Comparison of ENCODE assay signal across 15 cellular contexts in the genomic region with DNA sequence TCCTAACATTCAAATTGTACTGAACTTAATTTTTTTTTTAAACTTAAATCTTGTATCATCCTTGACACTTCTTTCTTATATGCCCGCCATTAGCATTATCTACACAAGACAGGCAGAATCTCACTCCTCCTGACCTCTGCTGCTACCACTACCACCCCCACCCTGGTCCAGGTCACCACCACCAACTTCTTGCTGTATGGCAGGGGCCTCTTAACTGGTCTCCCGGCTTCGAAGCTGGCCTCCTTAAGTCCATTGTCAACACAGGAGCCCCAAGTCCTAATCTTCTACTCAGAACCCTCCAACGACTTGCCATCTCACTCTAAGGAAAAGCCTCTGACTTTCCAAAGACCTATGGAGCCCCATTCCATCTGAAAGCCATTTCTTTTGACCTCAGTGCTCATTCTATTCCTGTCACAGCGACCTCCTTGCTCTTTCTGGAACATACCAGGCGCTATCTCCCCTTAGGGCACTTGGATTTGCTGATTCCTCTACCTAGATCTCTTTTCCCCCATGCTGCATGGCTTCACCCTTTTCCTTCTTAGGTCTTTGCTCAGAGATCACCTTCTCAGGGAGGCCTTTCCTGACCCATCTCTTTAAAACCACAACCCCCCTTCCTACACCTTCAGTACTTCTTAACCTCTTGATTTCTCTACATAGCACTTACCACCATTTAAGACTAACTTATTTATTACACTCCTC. TPM values are rescaled to one million over a fixed set of nuclear protein-coding genes. Genes with fewer than 3 reads are reported as not detected.
DNase-seq lines count a peak whose midpoint lies in the region; ATAC-seq and TF ChIP-seq lines count a peak whose summit lies in the region.
"Had no signal": no experiment of that assay in that cellular context is flagged by ENCODE, and none has a peak within 500 bp of the region (broad histone marks: within the 10 kb centered on the region; RNA-seq: fewer than 3 reads in every experiment).

No MANE protein-coding gene starts in this region.

- H3K36me3 ChIP-seq in aorta (ENCODE audit: control insufficient read depth in 1 of 2, insufficient read depth in 2 of 2, low read length in 1 of 2): no peaks in the 10 kb centered on the region
- H3K36me3 ChIP-seq: ovary, Peyer's patch had no signal

- peak overlapping the region; percentile 19 for H3K4me3 Mint-ChIP-seq in activated CD8-positive, alpha-beta T cell treated with anti-CD3 and anti-CD28 coated beads, Interleukin-2, amount 10 ng/mL, durations not matched to agents 7 days and 5 days
- no peak overlapping the region for H3K4me3 Mint-ChIP-seq in activated CD8-positive, alpha-beta T cell treated with anti-CD3 and anti-CD28 coated beads for 36 hours
- peak overlapping the region; percentile 6 to 42 (median 31) for H3K4me3 Mint-ChIP-seq in nephron

- no peaks in the 10 kb centered on the region for H3K4me1 ChIP-seq in aorta (ENCODE audit: control insufficient read depth in 1 of 2, insufficient read depth in 2 of 2, low read length in 2 of 2)

- TF ChIP-seq CTCF in activated CD8-positive, alpha-beta T cell treated with anti-CD3 and anti-CD28 coated beads for 36 hours (IDR thresholded peaks at IDR 0.05): no peak
- TF ChIP-seq CTCF in HFF-Myc (IDR thresholded peaks at IDR 0.05; ENCODE audit: low read depth, low read length, missing control alignments): no peak
- TF ChIP-seq CTCF in VCaP (conservative IDR thresholded peaks at IDR 0.05): no peak
- no peak for TF ChIP-seq CTCF in nephron (IDR thresholded peaks at IDR 0.05; ENCODE audit: unreplicated experiment in 3 of 3)

- H3K4me1 Mint-ChIP-seq in activated CD8-positive, alpha-beta T cell treated with anti-CD3 and anti-CD28 coated beads, Interleukin-2, amount 10 ng/mL, durations not matched to agents 7 days and 5 days (ENCODE audit: low read depth): peaks cover 54% of the 10 kb centered on the region
- peaks cover 32% of the 10 kb centered on the region for H3K4me1 Mint-ChIP-seq in activated CD8-positive, alpha-beta T cell treated with anti-CD3 and anti-CD28 coated beads for 36 hours (ENCODE audit: low read depth)
- peaks cover 29% of the 10 kb centered on the region for H3K4me1 Mint-ChIP-seq in nephron

- POLR2A ChIA-PET in activated CD8-positive, alpha-beta T cell treated with anti-CD3 and anti-CD28 coated beads, Interleukin-2, amount 10 ng/mL, durations not matched to agents 7 days and 5 days (lab: Charles Lee): no interaction called here
- POLR2A ChIA-PET in activated CD8-positive, alpha-beta T cell treated with anti-CD3 and anti-CD28 coated beads for 36 hours (lab: Charles Lee): no interaction called here

- CTCF ChIA-PET in activated CD8-positive, alpha-beta T cell treated with anti-CD3 and anti-CD28 coated beads, Interleukin-2, amount 10 ng/mL, durations not matched to agents 7 days and 5 days (lab: Charles Lee): interaction anchor here (1.0 kb wide), 1 partner anchor 41 kb away, joined by 3 read pairs; no protein-coding TSS in a partner anchor
- CTCF ChIA-PET in activated CD8-positive, alpha-beta T cell treated with anti-CD3 and anti-CD28 coated beads for 36 hours (lab: Charles Lee): no interaction called here

- intact Hi-C loops in activated CD8-positive, alpha-beta T cell treated with anti-CD3 and anti-CD28 coated beads for 36 hours (cut with micrococcal nuclease): no loop called here
- intact Hi-C loops in aorta (cut with DNase I): loop anchor here in 1 of 2 donors (5.0 kb wide), 1 partner anchor 34 kb away; no protein-coding TSS in a partner anchor

- peak overlapping the region; percentile 87; the same call in 1 of the 2 replicates for H3K27ac ChIP-seq in VCaP
- H3K27ac ChIP-seq in aorta (ENCODE audit: low read depth in 1 of 2, low read length in 2 of 2): no peak overlapping the region
- H3K27ac ChIP-seq: brain microvascular endothelial cell, ovary, Peyer's patch had no signal

- ATAC-seq in activated CD8-positive, alpha-beta T cell treated with anti-CD3 and anti-CD28 coated beads, Interleukin-2, amount 10 ng/mL, durations not matched to agents 7 days and 5 days: no peak
- no peak for ATAC-seq in activated CD8-positive, alpha-beta T cell treated with anti-CD3 and anti-CD28 coated beads for 36 hours
- no peak for ATAC-seq in HG03354 (IDR thresholded peaks at IDR 0.05; ENCODE audit: poor library complexity, severe bottlenecking, unreplicated experiment)
- ATAC-seq in aorta (ENCODE audit: low FRiP score): no peak
- ATAC-seq: HCT116 had no signal

- H3K36me3 Mint-ChIP-seq in activated CD8-positive, alpha-beta T cell treated with anti-CD3 and anti-CD28 coated beads, Interleukin-2, amount 10 ng/mL, durations not matched to agents 7 days and 5 days (ENCODE audit: low read depth): peaks cover 32% of the 10 kb centered on the region
- peaks cover 16% of the 10 kb centered on the region for H3K36me3 Mint-ChIP-seq in activated CD8-positive, alpha-beta T cell treated with anti-CD3 and anti-CD28 coated beads for 36 hours (ENCODE audit: low read depth)
- no peaks in the 10 kb centered on the region for H3K36me3 Mint-ChIP-seq in nephron (ENCODE audit: low read depth)

- peak overlapping the region; percentile 86 for H3K4me3 ChIP-seq in HFF-Myc (replicated peaks; ENCODE audit: low read depth, low read length)
- H3K4me3 ChIP-seq in aorta (ENCODE audit: low read length in 2 of 2): no peak overlapping the region
- H3K4me3 ChIP-seq: ovary, Peyer's patch had no signal

- no peaks in the 10 kb centered on the region for H3K27me3 ChIP-seq in aorta (ENCODE audit: control insufficient read depth in 1 of 2, insufficient read depth in 2 of 2, low read length in 1 of 2)
- H3K27me3 ChIP-seq: brain microvascular endothelial cell, ovary, Peyer's patch had no signal

- no peaks in the 10 kb centered on the region for H3K27me3 Mint-ChIP-seq in activated CD8-positive, alpha-beta T cell treated with anti-CD3 and anti-CD28 coated beads, Interleukin-2, amount 10 ng/mL, durations not matched to agents 7 days and 5 days (ENCODE audit: low read depth)
- H3K27me3 Mint-ChIP-seq in activated CD8-positive, alpha-beta T cell treated with anti-CD3 and anti-CD28 coated beads for 36 hours: no peaks in the 10 kb centered on the region
- H3K27me3 Mint-ChIP-seq in nephron (ENCODE audit: low read depth): no peaks in the 10 kb centered on the region

- DNase-seq in activated CD8-positive, alpha-beta T cell treated with anti-CD3 and anti-CD28 coated beads, Interleukin-2, amount 10 ng/mL, durations not matched to agents 7 days and 5 days: no peak
- DNase-seq in activated CD8-positive, alpha-beta T cell treated with anti-CD3 and anti-CD28 coated beads for 36 hours: no peak
- DNase-seq in HFF-Myc (ENCODE audit: extremely low read depth, low read depth): no peak
- DNase-seq in NCI-H226: no peak
- DNase-seq in aorta: no peak
- DNase-seq: brain microvascular endothelial cell, hippocampal formation, Kasumi-1, NCI-H2107, ovary, Peyer's patch had no signal

- H3K9me3 ChIP-seq in aorta (ENCODE audit: control insufficient read depth, low read length): no peaks in the 10 kb centered on the region
- H3K9me3 ChIP-seq: ovary, Peyer's patch had no signal

- peak overlapping the region; percentile 26 for H3K27ac Mint-ChIP-seq in activated CD8-positive, alpha-beta T cell treated with anti-CD3 and anti-CD28 coated beads, Interleukin-2, amount 10 ng/mL, durations not matched to agents 7 days and 5 days
- H3K27ac Mint-ChIP-seq in activated CD8-positive, alpha-beta T cell treated with anti-CD3 and anti-CD28 coated beads for 36 hours: no peak overlapping the region
- H3K27ac Mint-ChIP-seq in nephron: peak overlapping the region in 1 of 3 experiments; percentile 75

- H3K9me3 Mint-ChIP-seq in activated CD8-positive, alpha-beta T cell treated with anti-CD3 and anti-CD28 coated beads, Interleukin-2, amount 10 ng/mL, durations not matched to agents 7 days and 5 days (ENCODE audit: insufficient read depth): no peaks in the 10 kb centered on the region
- H3K9me3 Mint-ChIP-seq in activated CD8-positive, alpha-beta T cell treated with anti-CD3 and anti-CD28 coated beads for 36 hours: no peaks in the 10 kb centered on the region
- no peaks in the 10 kb centered on the region for H3K9me3 Mint-ChIP-seq in nephron

- 87% methylated on average over 6 of the region's 6 CpGs for WGBS in aorta, 2 donors

RNA-seq across cellular contexts. Expression of a gene that starts 2.6 kb away (rescaled TPM):
- 100 to 1,000 TPM; 180 to 189 TPM for total RNA-seq in activated CD8-positive, alpha-beta T cell treated with anti-CD3 and anti-CD28 coated beads, Interleukin-2, amount 10 ng/mL, durations not matched to agents 7 days and 5 days
- total RNA-seq in activated CD8-positive, alpha-beta T cell treated with anti-CD3 and anti-CD28 coated beads for 36 hours: 10 to 100 TPM; 83.1 to 96.9 TPM
- total RNA-seq in aorta: 1 to 10 TPM; 7.7 to 8.1 TPM
- polyA plus RNA-seq in aorta: 1 to 10 TPM; 3.5 to 6.0 TPM

RNA-seq across cellular contexts. Expression of a gene that starts 30.7 kb away (rescaled TPM):
- total RNA-seq in activated CD8-positive, alpha-beta T cell treated with anti-CD3 and anti-CD28 coated beads, Interleukin-2, amount 10 ng/mL, durations not matched to agents 7 days and 5 days: 10 to 100 TPM; 16.6 to 21.2 TPM
- total RNA-seq in activated CD8-positive, alpha-beta T cell treated with anti-CD3 and anti-CD28 coated beads for 36 hours: 10 to 100 TPM; 22.2 to 22.9 TPM
- total RNA-seq in aorta: 10 to 100 TPM; 13.4 to 14.3 TPM
- 10 to 100 TPM in 1 of 2 donors, 1 to 10 TPM in 1; 4.8 to 14.8 TPM for polyA plus RNA-seq in aorta

RNA-seq across cellular contexts. Expression of a gene that starts 37.1 kb away (rescaled TPM):
- 10 to 100 TPM; 30.1 to 31.9 TPM for total RNA-seq in activated CD8-positive, alpha-beta T cell treated with anti-CD3 and anti-CD28 coated beads, Interleukin-2, amount 10 ng/mL, durations not matched to agents 7 days and 5 days
- total RNA-seq in activated CD8-positive, alpha-beta T cell treated with anti-CD3 and anti-CD28 coated beads for 36 hours: 10 to 100 TPM; 30.0 to 30.9 TPM
- total RNA-seq in aorta: 10 to 100 TPM in 1 of 2 donors, 1 to 10 TPM in 1; 5.9 to 12.3 TPM
- 1 to 10 TPM; 3.9 to 8.2 TPM for polyA plus RNA-seq in aorta

RNA-seq across cellular contexts. Expression of a gene that starts 56.7 kb away (rescaled TPM):
- 10 to 100 TPM; 74.6 to 81.4 TPM for total RNA-seq in activated CD8-positive, alpha-beta T cell treated with anti-CD3 and anti-CD28 coated beads, Interleukin-2, amount 10 ng/mL, durations not matched to agents 7 days and 5 days
- total RNA-seq in activated CD8-positive, alpha-beta T cell treated with anti-CD3 and anti-CD28 coated beads for 36 hours: 10 to 100 TPM; 65.0 to 66.8 TPM
- total RNA-seq in aorta: 10 to 100 TPM; 65.5 to 90.1 TPM
- polyA plus RNA-seq in aorta: 10 to 100 TPM; 34.6 to 96.7 TPM

RNA-seq across cellular contexts. Expression of a gene that starts 59.4 kb away (rescaled TPM):
- 10 to 100 TPM; 23.8 to 26.9 TPM for total RNA-seq in activated CD8-positive, alpha-beta T cell treated with anti-CD3 and anti-CD28 coated beads, Interleukin-2, amount 10 ng/mL, durations not matched to agents 7 days and 5 days
- 10 to 100 TPM; 34.2 to 35.6 TPM for total RNA-seq in activated CD8-positive, alpha-beta T cell treated with anti-CD3 and anti-CD28 coated beads for 36 hours
- total RNA-seq in aorta: 1 to 10 TPM; 7.3 to 7.7 TPM
- polyA plus RNA-seq in aorta: 10 to 100 TPM in 1 of 2 donors, 1 to 10 TPM in 1; 6.5 to 15.3 TPM

Comparison
In these comparisons a context has a peak if more than half of its experiments do, and no peak if none do; other contexts are left out.
1. RNA of a gene that starts 2.6 kb away (total RNA-seq): 180 to 189 TPM in activated CD8-positive, alpha-beta T cell treated with anti-CD3 and anti-CD28 coated beads, Interleukin-2, amount 10 ng/mL, durations not matched to agents 7 days and 5 days and 83.1 to 96.9 TPM in activated CD8-positive, alpha-beta T cell treated with anti-CD3 and anti-CD28 coated beads for 36 hours; 7.7 to 8.1 TPM in aorta; every median in the first group is over 4 times any median in the second.